ENCODE assay signal across 8 cellular contexts in the genomic region with DNA sequence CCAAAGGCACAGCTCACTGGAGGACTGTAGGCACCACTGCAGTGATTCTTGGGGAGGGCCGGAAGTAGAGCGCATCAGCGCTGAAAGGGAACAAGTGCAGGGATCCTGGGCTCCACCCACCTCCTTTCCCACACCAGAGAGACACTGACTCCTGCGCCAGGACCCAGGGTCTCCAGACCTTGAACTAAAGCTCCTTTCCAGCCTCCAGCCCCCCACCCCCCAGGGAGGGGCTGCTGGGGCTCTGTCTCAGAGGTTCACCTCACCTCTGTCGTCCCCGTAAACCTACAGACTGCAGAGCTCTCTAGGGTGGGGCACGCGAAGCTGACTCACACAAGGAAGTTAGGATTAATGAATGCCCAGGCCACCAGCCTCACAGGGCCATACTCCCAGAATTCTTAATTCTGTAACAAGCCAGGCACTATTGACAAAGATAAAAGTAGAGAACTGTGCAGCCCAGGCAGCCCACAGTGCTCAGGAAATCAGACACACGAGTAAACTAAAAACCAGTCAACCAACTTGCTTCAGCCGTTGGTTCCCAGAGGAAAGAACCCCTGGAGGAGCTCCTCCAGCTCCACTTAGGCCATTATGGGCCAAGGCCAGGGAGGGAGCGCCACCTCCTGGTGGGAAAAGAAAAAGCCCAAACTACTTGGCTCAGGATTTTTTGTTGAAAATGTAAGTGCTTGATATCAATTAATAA. TPM values are rescaled to one million over a fixed set of nuclear protein-coding genes. Genes with fewer than 3 reads are reported as not detected.
DNase-seq lines count a peak whose midpoint lies in the region; ATAC-seq, FAIRE-seq and TF ChIP-seq lines count a peak whose summit lies in the region.

No MANE protein-coding gene starts in this region.

- no peak for TF ChIP-seq POLR2A in A549 (IDR thresholded peaks at IDR 0.05; ENCODE audit: low read length)

- H3K27ac ChIP-seq in A549 (peak overlapping the region; percentile 83 to 91), colonic mucosa (peak overlapping the region; percentile 93), left lung (peak overlapping the region; percentile 43 to 68)

- peak; percentile 94 to 96 for TF ChIP-seq RAD21 in A549 (conservative IDR thresholded peaks at IDR 0.05 in 1 of 2, IDR thresholded peaks at IDR 0.05 in 1 of 2)

- ATAC-seq in A549 (peak; percentile 90 to 93), left lung (peak; percentile 89), HG02623 (IDR thresholded peaks at IDR 0.05; ENCODE audit: unreplicated experiment) (no peak)

- H3K4me1 ChIP-seq in A549 (peaks cover 17% of the 10 kb centered on the region), colonic mucosa (peaks cover 5% of the 10 kb centered on the region), left lung (peaks cover 0 to 8% of the 10 kb centered on the region in 2 donors)

- CTCF ChIA-PET in A549 (lab: Yijun Ruan, JAX) = interaction anchor here (0.7 to 12.5 kb wide), 46 partner anchors 8 to 685 kb away, joined by 3 to 176 read pairs (median 4); a partner anchor contains a TSS

- FAIRE-seq in A549 (lab: Jason Lieb, UNC) = no peak

- H3K36me3 ChIP-seq in colonic mucosa (no peaks in the 10 kb centered on the region), left lung (no peaks in the 10 kb centered on the region)

- no peak for TF ChIP-seq EP300 in A549 (IDR thresholded peaks at IDR 0.05)

- POLR2A ChIA-PET in A549 (lab: Yijun Ruan, JAX) = interaction anchor here (0.9 to 1.6 kb wide), 6 partner anchors 9 to 371 kb away, joined by 3 to 7 read pairs (median 6); a partner anchor contains a TSS

- DNase-seq in A549 (ENCODE audit: low read depth in 1 of 2, low spot score in 1 of 2) (peak; percentile 56 to 75), NCI-H2171 (lab: John Stamatoyannopoulos, UW) (peak; percentile 54), colonic mucosa (peak; percentile 79), left lung (peak in 1 of 2 donors; percentile 58)
- peak; percentile 33 to 47 for DNase-seq in activated CD4-positive, alpha-beta T cell treated with anti-CD3 and anti-CD28 coated beads for 4 hours
- peak; percentile 38 to 50 (median 41) for DNase-seq in stimulated activated CD4-positive, alpha-beta T cell treated with anti-CD3 and anti-CD28 coated beads, TNF-alpha, amount 100 ng/mL, for 24 hours (ENCODE audit: low read depth in 3 of 3)

- peak; percentile 88 for TF ChIP-seq CTCF in A549 (IDR thresholded peaks at IDR 0.05)
- TF ChIP-seq CTCF in GM12874 (IDR thresholded peaks at IDR 0.05; ENCODE audit: insufficient read depth, low read depth, low read length) = peak; percentile 78
- TF ChIP-seq CTCF in colonic mucosa (IDR thresholded peaks at IDR 0.05) = peak; percentile 93
- peak; percentile 76 to 94 for TF ChIP-seq CTCF in left lung (IDR thresholded peaks at IDR 0.05)

- peak overlapping the region; percentile 70 for H3K4me2 ChIP-seq in A549

- no peaks in the 10 kb centered on the region for H3K27me3 ChIP-seq in colonic mucosa
- H3K27me3 ChIP-seq in left lung = no peaks in the 10 kb centered on the region

- intact Hi-C loops in colonic mucosa (cut with DNase I) (loop anchor here (5.0 kb wide), 2 partner anchors 296 to 346 kb away; a partner anchor contains a TSS), left lung (cut with DNase I) (loop anchor here in 1 of 2 donors (10.0 kb wide), 1 partner anchor 294 kb away; a partner anchor contains a TSS)

- no peaks in the 10 kb centered on the region for H3K9me3 ChIP-seq in A549
- no peaks in the 10 kb centered on the region for H3K9me3 ChIP-seq in colonic mucosa
- H3K9me3 ChIP-seq in left lung = no peaks in the 10 kb centered on the region

- WGBS in A549 (ENCODE audit: missing lambda C conversion rate) = 35% methylated on average over 7 of the region's 11 CpGs

- H3K4me3 ChIP-seq in A549 (no peak overlapping the region), colonic mucosa (no peak overlapping the region), left lung (no peak overlapping the region)

- H3K9ac ChIP-seq in colonic mucosa (ENCODE audit: low read depth in 2 of 2, low read length in 2 of 2) = peak overlapping the region in 1 of 2 donors; percentile 82

TF ChIP-seq in A549, 52 proteins besides CTCF, POLR2A, EP300 and RAD21:
- TF ChIP-seq NPAS2 (CRISPR knock-in tag; IDR thresholded peaks at IDR 0.05; ENCODE audit: borderline replicate concordance) (no peak), PHF8 (IDR thresholded peaks at IDR 0.05; ENCODE audit: borderline replicate concordance, low read depth) (no peak), POLR2AphosphoS2 (conservative IDR thresholded peaks at IDR 0.05; ENCODE audit: low read length) (no peak), FOSB (CRISPR knock-in tag; IDR thresholded peaks at IDR 0.05) (no peak), CBX2 (IDR thresholded peaks at IDR 0.05; ENCODE audit: borderline replicate concordance, low read depth) (no peak), SMC3 (IDR thresholded peaks at IDR 0.05) (peak; percentile 87), KDM1A (IDR thresholded peaks at IDR 0.05; ENCODE audit: low read depth) (no peak), FOSL2 (IDR thresholded peaks at IDR 0.05) (0 out of 2 replicates have a peak, but pooled peaks have one; percentile 14), FOSL2 (CRISPR knock-in tag; IDR thresholded peaks at IDR 0.05) (peak; percentile 46), CBX8 (IDR thresholded peaks at IDR 0.05) (no peak), HOXB13 (CRISPR knock-in tag; IDR thresholded peaks at IDR 0.05; ENCODE audit: low read depth) (no peak), CHD4 (IDR thresholded peaks at IDR 0.05; ENCODE audit: borderline replicate concordance) (no peak), RCOR1 (IDR thresholded peaks at IDR 0.05; ENCODE audit: low read depth, low read length) (no peak), HOXA7 (CRISPR knock-in tag; IDR thresholded peaks at IDR 0.05) (no peak), MYC (IDR thresholded peaks at IDR 0.05; ENCODE audit: borderline replicate concordance, low read length) (no peak)
- TF ChIP-seq, protein P1, sequence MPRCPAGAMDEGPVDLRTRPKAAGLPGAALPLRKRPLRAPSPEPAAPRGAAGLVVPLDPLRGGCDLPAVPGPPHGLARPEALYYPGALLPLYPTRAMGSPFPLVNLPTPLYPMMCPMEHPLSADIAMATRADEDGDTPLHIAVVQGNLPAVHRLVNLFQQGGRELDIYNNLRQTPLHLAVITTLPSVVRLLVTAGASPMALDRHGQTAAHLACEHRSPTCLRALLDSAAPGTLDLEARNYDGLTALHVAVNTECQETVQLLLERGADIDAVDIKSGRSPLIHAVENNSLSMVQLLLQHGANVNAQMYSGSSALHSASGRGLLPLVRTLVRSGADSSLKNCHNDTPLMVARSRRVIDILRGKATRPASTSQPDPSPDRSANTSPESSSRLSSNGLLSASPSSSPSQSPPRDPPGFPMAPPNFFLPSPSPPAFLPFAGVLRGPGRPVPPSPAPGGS (IDR thresholded peaks at IDR 0.05) = no peak
- TF ChIP-seq, protein P2, sequence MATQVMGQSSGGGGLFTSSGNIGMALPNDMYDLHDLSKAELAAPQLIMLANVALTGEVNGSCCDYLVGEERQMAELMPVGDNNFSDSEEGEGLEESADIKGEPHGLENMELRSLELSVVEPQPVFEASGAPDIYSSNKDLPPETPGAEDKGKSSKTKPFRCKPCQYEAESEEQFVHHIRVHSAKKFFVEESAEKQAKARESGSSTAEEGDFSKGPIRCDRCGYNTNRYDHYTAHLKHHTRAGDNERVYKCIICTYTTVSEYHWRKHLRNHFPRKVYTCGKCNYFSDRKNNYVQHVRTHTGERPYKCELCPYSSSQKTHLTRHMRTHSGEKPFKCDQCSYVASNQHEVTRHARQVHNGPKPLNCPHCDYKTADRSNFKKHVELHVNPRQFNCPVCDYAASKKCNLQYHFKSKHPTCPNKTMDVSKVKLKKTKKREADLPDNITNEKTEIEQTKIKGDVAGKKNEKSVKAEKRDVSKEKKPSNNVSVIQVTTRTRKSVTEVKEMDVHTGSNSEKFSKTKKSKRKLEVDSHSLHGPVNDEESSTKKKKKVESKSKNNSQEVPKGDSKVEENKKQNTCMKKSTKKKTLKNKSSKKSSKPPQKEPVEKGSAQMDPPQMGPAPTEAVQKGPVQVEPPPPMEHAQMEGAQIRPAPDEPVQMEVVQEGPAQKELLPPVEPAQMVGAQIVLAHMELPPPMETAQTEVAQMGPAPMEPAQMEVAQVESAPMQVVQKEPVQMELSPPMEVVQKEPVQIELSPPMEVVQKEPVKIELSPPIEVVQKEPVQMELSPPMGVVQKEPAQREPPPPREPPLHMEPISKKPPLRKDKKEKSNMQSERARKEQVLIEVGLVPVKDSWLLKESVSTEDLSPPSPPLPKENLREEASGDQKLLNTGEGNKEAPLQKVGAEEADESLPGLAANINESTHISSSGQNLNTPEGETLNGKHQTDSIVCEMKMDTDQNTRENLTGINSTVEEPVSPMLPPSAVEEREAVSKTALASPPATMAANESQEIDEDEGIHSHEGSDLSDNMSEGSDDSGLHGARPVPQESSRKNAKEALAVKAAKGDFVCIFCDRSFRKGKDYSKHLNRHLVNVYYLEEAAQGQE (IDR thresholded peaks at IDR 0.05) = no peak
- TF ChIP-seq, protein P3, sequence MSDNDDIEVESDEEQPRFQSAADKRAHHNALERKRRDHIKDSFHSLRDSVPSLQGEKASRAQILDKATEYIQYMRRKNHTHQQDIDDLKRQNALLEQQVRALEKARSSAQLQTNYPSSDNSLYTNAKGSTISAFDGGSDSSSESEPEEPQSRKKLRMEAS (IDR thresholded peaks at IDR 0.05) = no peak; the same call in 1 of the 2 replicates

RNA-seq across cellular contexts. Expression of a gene that starts 45.1 kb away (rescaled TPM):
- 30.9 and 40.0 TPM in 2 replicates for polyA plus RNA-seq in A549 (2011; rRNA removed)
- 17.5 and 18.6 TPM in 2 replicates for polyA plus RNA-seq in A549 (2012; cell fraction: cytosol; rRNA removed)
- 7.7 and 16.5 TPM in 2 replicates for polyA plus RNA-seq in A549 (2012; cell fraction: nucleus; rRNA removed)
- 47.5 to 50.3 TPM (median 48.7 TPM) in 3 replicates for polyA plus RNA-seq in A549 (2017; fragmentation: RNase III; extraction: RNeasy Plus Mini Kit Qiagen cat#74134 plus additional on column Dnase treatment)
- polyA minus RNA-seq in A549 (2011; rRNA and poly(A)+ RNA removed) = 16.4 and 21.5 TPM in 2 replicates
- total RNA-seq in colonic mucosa = 100 to 1,000 TPM; 152 to 276 TPM
- total RNA-seq in left lung = 10 to 100 TPM; 60.3 to 71.0 TPM
